ENCODE assay signal across 24 cellular contexts in genomic region chr19:3803114-3803888, GRCh38. TPM values are rescaled to one million over a fixed set of nuclear protein-coding genes. Genes with fewer than 3 reads are reported as not detected.
A peak's percentile ranks its signal among the peaks of the same experiment; 100 is the strongest.
DNase-seq lines count a peak whose midpoint lies in the region; ATAC-seq, FAIRE-seq and TF ChIP-seq lines count a peak whose summit lies in the region.
"Had no signal": no experiment of that assay in that cellular context is flagged by ENCODE, and none has a peak within 500 bp of the region (broad histone marks: within the 10 kb centered on the region; RNA-seq: fewer than 3 reads in every experiment).

No MANE protein-coding gene starts in this region.

- no peaks in the 10 kb centered on the region for H3K36me3 Mint-ChIP-seq in CD4-positive, alpha-beta T cell (ENCODE audit: low read depth)
- H3K36me3 Mint-ChIP-seq in central memory CD8-positive, alpha-beta T cell (ENCODE audit: insufficient read depth) = peaks cover 9% of the 10 kb centered on the region
- H3K36me3 Mint-ChIP-seq: CD8-positive, alpha-beta T cell had no signal

- no peaks in the 10 kb centered on the region for H3K9me3 ChIP-seq in A549
- H3K9me3 ChIP-seq in CD4-positive, alpha-beta T cell (ENCODE audit: control insufficient read depth, low read length) = no peaks in the 10 kb centered on the region
- no peaks in the 10 kb centered on the region for H3K9me3 ChIP-seq in testis
- H3K9me3 ChIP-seq: BLaER1 treated with 17β-estradiol and CSF1 and Interleukin-3, amounts not matched to agents 10 nM and 100 nM had no signal

- no peak for TF ChIP-seq RAD21 in A549 (conservative IDR thresholded peaks at IDR 0.05 in 1 of 2, IDR thresholded peaks at IDR 0.05 in 1 of 2)

- no peaks in the 10 kb centered on the region for H3K36me3 ChIP-seq in testis (ENCODE audit: low read depth, missing control alignments)
- H3K36me3 ChIP-seq: BLaER1 treated with 17β-estradiol and CSF1 and Interleukin-3, amounts not matched to agents 10 nM and 100 nM had no signal

- peak overlapping the region; percentile 34 for H3K4me3 Mint-ChIP-seq in CD4-positive, alpha-beta T cell
- no peak overlapping the region for H3K4me3 Mint-ChIP-seq in central memory CD8-positive, alpha-beta T cell
- H3K4me3 Mint-ChIP-seq: CD8-positive, alpha-beta T cell; H9; HFFc6 had no signal

- no peaks in the 10 kb centered on the region for H3K27me3 Mint-ChIP-seq in CD4-positive, alpha-beta T cell
- H3K27me3 Mint-ChIP-seq in central memory CD8-positive, alpha-beta T cell = no peaks in the 10 kb centered on the region

- TF ChIP-seq CTCF in A549 (IDR thresholded peaks at IDR 0.05) (no peak), testis (IDR thresholded peaks at IDR 0.05) (no peak)
- TF ChIP-seq CTCF in CD4-positive, alpha-beta T cell (IDR thresholded peaks at IDR 0.05) = no peak

- peaks cover 16% of the 10 kb centered on the region for H3K4me1 Mint-ChIP-seq in CD4-positive, alpha-beta T cell (ENCODE audit: low read depth)
- peaks cover 29% of the 10 kb centered on the region for H3K4me1 Mint-ChIP-seq in central memory CD8-positive, alpha-beta T cell

- ATAC-seq in A549 = no peak
- ATAC-seq in CD4-positive, alpha-beta T cell (ENCODE audit: poor library complexity) = no peak
- no peak for ATAC-seq in central memory CD8-positive, alpha-beta T cell (replicated peaks; ENCODE audit: extremely low read depth, poor library complexity, severe bottlenecking)
- ATAC-seq: CD8-positive, alpha-beta T cell had no signal

- FAIRE-seq in A549 (lab: Jason Lieb, UNC) = no peak
- FAIRE-seq: GM12891 had no signal

- H3K9me3 Mint-ChIP-seq in CD4-positive, alpha-beta T cell = no peaks in the 10 kb centered on the region
- H3K9me3 Mint-ChIP-seq in central memory CD8-positive, alpha-beta T cell = no peaks in the 10 kb centered on the region
- H3K9me3 Mint-ChIP-seq: CD8-positive, alpha-beta T cell had no signal

- no peaks in the 10 kb centered on the region for H3K27me3 ChIP-seq in CD4-positive, alpha-beta T cell (ENCODE audit: control insufficient read depth, insufficient read depth, low read length)
- no peaks in the 10 kb centered on the region for H3K27me3 ChIP-seq in testis

- intact Hi-C loops in CD4-positive, alpha-beta T cell (cut with DNase I, micrococcal nuclease) = no loop called here
- intact Hi-C loops in testis (cut with DNase I; ENCODE audit: low total_unique reads) = no loop called here

- POLR2A ChIA-PET in A549 (lab: Yijun Ruan, JAX) = no interaction called here
- POLR2A ChIA-PET in CD4-positive, alpha-beta T cell (lab: Charles Lee) = no interaction called here

- TF ChIP-seq POLR2A in A549 (IDR thresholded peaks at IDR 0.05; ENCODE audit: low read length) (no peak), testis (IDR thresholded peaks at IDR 0.05) (no peak)

- H3K27ac ChIP-seq in A549 (no peak overlapping the region), testis (no peak overlapping the region)
- no peak overlapping the region for H3K27ac ChIP-seq in CD4-positive, alpha-beta T cell (ENCODE audit: low read depth, low read length)
- H3K27ac ChIP-seq: BLaER1 treated with 17β-estradiol and CSF1 and Interleukin-3, amounts not matched to agents 10 nM and 100 nM; RWPE1; SK-N-MC had no signal

- CTCF ChIA-PET in A549 (lab: Yijun Ruan, JAX) = interaction anchor here (1.1 kb wide), 1 partner anchor 18 kb away, joined by 5 read pairs; no protein-coding TSS in a partner anchor
- CTCF ChIA-PET in CD4-positive, alpha-beta T cell (lab: Charles Lee) = no interaction called here

- WGBS in A549 (ENCODE audit: missing lambda C conversion rate) = 89% methylated on average over 9 of the region's 24 CpGs
- WGBS in testis, 2 donors = 73 to 85% methylated on average over 13 to 24 of the region's 24 CpGs

- H3K4me3 ChIP-seq in A549 (no peak overlapping the region), testis (no peak overlapping the region)
- H3K4me3 ChIP-seq: BLaER1 treated with 17β-estradiol and CSF1 and Interleukin-3, amounts not matched to agents 10 nM and 100 nM; SK-N-MC had no signal

- H3K4me1 ChIP-seq in A549 (no peaks in the 10 kb centered on the region), testis (no peaks in the 10 kb centered on the region)

- no peak for TF ChIP-seq EP300 in A549 (IDR thresholded peaks at IDR 0.05)

- no peak overlapping the region for H3K4me2 ChIP-seq in A549

- H3K27ac Mint-ChIP-seq in CD4-positive, alpha-beta T cell = no peak overlapping the region
- peak overlapping the region; percentile 51 for H3K27ac Mint-ChIP-seq in central memory CD8-positive, alpha-beta T cell (ENCODE audit: low read depth)
- H3K27ac Mint-ChIP-seq: CD8-positive, alpha-beta T cell; H9; HFFc6 had no signal

- DNase-seq in A549 (ENCODE audit: low read depth in 1 of 2, low spot score in 1 of 2) = no peak
- no peak for DNase-seq in CD4-positive, alpha-beta T cell
- DNase-seq in central memory CD8-positive, alpha-beta T cell (ENCODE audit: low spot score in 2 of 2) = no peak
- no peak for DNase-seq in testis
- no peak for DNase-seq in activated CD4-positive, alpha-beta T cell treated with anti-CD3 and anti-CD28 coated beads for 48 hours
- no peak for DNase-seq in germinal center (ENCODE audit: low spot score)
- DNase-seq: Calu3, DMS153, H9, HFFc6, KG1, NCI-H1092, NCI-H1436 treated with DMSO at 0.1 percent for 48 hours, NCI-H2029, NCI-H226, NCI-H510A treated with DMSO at 0.1 percent for 48 hours, NCI-H748 treated with DMSO at 0.1 percent for 48 hours, SHP77 treated with DMSO at 0.1 percent for 48 hours had no signal

TF ChIP-seq in A549, 52 proteins besides CTCF, POLR2A, EP300 and RAD21:
- TF ChIP-seq ZNF302 (CRISPR knock-in tag; IDR thresholded peaks at IDR 0.05) (no peak), USF2 (IDR thresholded peaks at IDR 0.05) (no peak), RNF2 (IDR thresholded peaks at IDR 0.05; ENCODE audit: borderline replicate concordance, low read depth) (no peak), NFE2L2 (conservative IDR thresholded peaks at IDR 0.05; ENCODE audit: low read length) (no peak), ZFP36 (IDR thresholded peaks at IDR 0.05; ENCODE audit: borderline replicate concordance, partially characterized antibody) (peak; percentile 82), TFCP2L1 (CRISPR knock-in tag; IDR thresholded peaks at IDR 0.05) (no peak), ZSCAN20 (CRISPR knock-in tag; IDR thresholded peaks at IDR 0.05) (no peak), JUN (IDR thresholded peaks at IDR 0.05) (no peak), RCOR1 (IDR thresholded peaks at IDR 0.05; ENCODE audit: low read depth, low read length) (no peak)

RNA-seq across cellular contexts. Expression of gene MATK, which starts 17.1 kb away (rescaled TPM):
- 0.12 and 0.13 TPM in 2 replicates for polyA plus RNA-seq in A549 (2011; rRNA removed)
- 0.13 TPM in 2 replicates for polyA plus RNA-seq in A549 (2012; cell fraction: cytosol; rRNA removed)
- 0.55 and 0.71 TPM in 2 replicates for polyA plus RNA-seq in A549 (2012; cell fraction: nucleus; rRNA removed)
- 0.25 to 0.45 TPM (median 0.32 TPM) in 3 replicates for polyA plus RNA-seq in A549 (2017; fragmentation: RNase III; extraction: RNeasy Plus Mini Kit Qiagen cat#74134 plus additional on column Dnase treatment)
- polyA minus RNA-seq in A549 (2011; rRNA and poly(A)+ RNA removed) = not detected in 2 replicates
- total RNA-seq in CD4-positive, alpha-beta T cell = 1 to 10 TPM; 9.1 to 9.4 TPM
- total RNA-seq in testis = 10 to 100 TPM; 10.1 TPM
- 6.0 TPM for polyA plus RNA-seq in testis (ENCODE audit: insufficient read depth, low read depth, low replicate concordance)
- total RNA-seq: Calu3, HFFc6 had no signal

RNA-seq across cellular contexts. Expression of gene RAX2, which starts 31.3 kb away (rescaled TPM):
- polyA plus RNA-seq in A549 (2011; rRNA removed) (not detected in 2 replicates), A549 (2017; fragmentation: RNase III; extraction: RNeasy Plus Mini Kit Qiagen cat#74134 plus additional on column Dnase treatment) (not detected in 3 replicates), testis (ENCODE audit: insufficient read depth, low read depth, low replicate concordance) (not detected)
- not detected in 2 replicates for polyA plus RNA-seq in A549 (2012; cell fraction: cytosol; rRNA removed)
- polyA plus RNA-seq in A549 (2012; cell fraction: nucleus; rRNA removed) = not detected in 2 replicates
- polyA minus RNA-seq in A549 (2011; rRNA and poly(A)+ RNA removed) = not detected in 2 replicates
- not detected for total RNA-seq in CD4-positive, alpha-beta T cell
- total RNA-seq in testis = under 1 TPM in 1 of 2 donors, not detected in 1; 0.24 TPM
- total RNA-seq: Calu3; CD8-positive, alpha-beta T cell; G401; H9; HFFc6 had no signal

RNA-seq across cellular contexts. Expression of gene MRPL54, which starts 40.8 kb away (rescaled TPM):
- polyA plus RNA-seq in A549 (2011; rRNA removed) (27.1 and 30.8 TPM in 2 replicates), A549 (2017; fragmentation: RNase III; extraction: RNeasy Plus Mini Kit Qiagen cat#74134 plus additional on column Dnase treatment) (45.3 to 48.9 TPM (median 47.5 TPM) in 3 replicates), testis (ENCODE audit: insufficient read depth, low read depth, low replicate concordance) (96.4 TPM)
- polyA plus RNA-seq in A549 (2012; cell fraction: cytosol; rRNA removed) = 73.1 and 78.8 TPM in 2 replicates
- 37.9 and 44.6 TPM in 2 replicates for polyA plus RNA-seq in A549 (2012; cell fraction: nucleus; rRNA removed)
- 5.1 and 8.6 TPM in 2 replicates for polyA minus RNA-seq in A549 (2011; rRNA and poly(A)+ RNA removed)
- total RNA-seq in CD4-positive, alpha-beta T cell = 10 to 100 TPM; 68.9 to 71.1 TPM
- total RNA-seq in testis = 10 to 100 TPM; 42.4 to 57.4 TPM

RNA-seq across cellular contexts. Expression of gene APBA3, which starts 41.8 kb away (rescaled TPM):
- polyA plus RNA-seq in A549 (2011; rRNA removed) = 5.5 and 6.9 TPM in 2 replicates
- polyA plus RNA-seq in A549 (2012; cell fraction: cytosol; rRNA removed) = 12.6 and 17.7 TPM in 2 replicates
- 52.5 and 64.9 TPM in 2 replicates for polyA plus RNA-seq in A549 (2012; cell fraction: nucleus; rRNA removed)
- polyA plus RNA-seq in A549 (2017; fragmentation: RNase III; extraction: RNeasy Plus Mini Kit Qiagen cat#74134 plus additional on column Dnase treatment) = 8.7 to 10.0 TPM (median 9.8 TPM) in 3 replicates
- 4.7 and 5.7 TPM in 2 replicates for polyA minus RNA-seq in A549 (2011; rRNA and poly(A)+ RNA removed)
- 10 to 100 TPM; 45.8 to 50.0 TPM for total RNA-seq in CD4-positive, alpha-beta T cell
- 10 to 100 TPM; 34.4 to 48.3 TPM for total RNA-seq in testis
- polyA plus RNA-seq in testis (ENCODE audit: insufficient read depth, low read depth, low replicate concordance) = 12.0 TPM
